ENCODE assay signal across 8 cellular contexts in the genomic region with DNA sequence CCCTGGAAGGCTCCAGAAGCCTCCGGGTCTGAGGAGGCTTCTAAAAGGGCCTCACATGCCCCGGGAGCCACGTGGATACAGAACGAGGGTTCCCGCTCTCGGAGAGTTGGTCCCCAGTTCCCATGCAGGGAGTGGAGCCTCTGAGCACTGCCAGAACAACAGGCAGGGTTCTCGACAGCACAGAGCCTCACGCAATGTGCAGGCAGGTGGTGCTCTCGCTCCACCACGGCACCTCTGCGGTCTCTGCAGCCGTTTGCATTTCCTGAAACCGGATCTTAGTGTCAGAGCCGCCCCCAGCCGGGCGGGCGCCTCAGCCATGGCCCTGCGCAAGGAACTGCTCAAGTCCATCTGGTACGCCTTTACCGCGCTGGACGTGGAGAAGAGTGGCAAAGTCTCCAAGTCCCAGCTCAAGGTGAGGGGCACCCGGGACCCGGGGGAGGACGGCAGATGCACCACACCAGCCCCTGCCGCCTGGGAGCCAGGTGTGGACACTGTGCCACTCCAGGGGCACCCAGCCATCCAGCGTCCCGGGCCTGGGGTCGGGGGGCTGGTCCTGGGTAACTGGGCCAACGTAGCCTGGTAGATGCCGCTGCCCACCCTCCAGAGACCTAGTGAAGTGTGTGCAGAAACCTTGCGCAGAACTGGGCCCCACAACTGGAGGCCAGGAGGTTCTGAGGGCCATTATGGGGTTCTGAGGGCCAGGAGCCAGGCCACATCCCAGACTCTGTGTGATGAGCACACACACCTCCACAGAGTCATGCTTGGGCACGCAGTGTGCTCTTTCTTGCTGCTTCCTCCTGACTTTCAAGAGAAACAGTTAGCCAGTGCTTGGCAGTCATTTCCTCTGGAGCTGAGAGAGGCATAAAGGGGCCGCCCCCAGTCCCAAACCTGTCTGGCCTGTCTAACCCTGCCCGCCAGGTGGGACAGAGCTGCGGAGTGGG. TPM values are rescaled to one million over a fixed set of nuclear protein-coding genes. Genes with fewer than 3 reads are reported as not detected.
DNase-seq lines count a peak whose midpoint lies in the region; ATAC-seq, FAIRE-seq and TF ChIP-seq lines count a peak whose summit lies in the region.

A gene with protein sequence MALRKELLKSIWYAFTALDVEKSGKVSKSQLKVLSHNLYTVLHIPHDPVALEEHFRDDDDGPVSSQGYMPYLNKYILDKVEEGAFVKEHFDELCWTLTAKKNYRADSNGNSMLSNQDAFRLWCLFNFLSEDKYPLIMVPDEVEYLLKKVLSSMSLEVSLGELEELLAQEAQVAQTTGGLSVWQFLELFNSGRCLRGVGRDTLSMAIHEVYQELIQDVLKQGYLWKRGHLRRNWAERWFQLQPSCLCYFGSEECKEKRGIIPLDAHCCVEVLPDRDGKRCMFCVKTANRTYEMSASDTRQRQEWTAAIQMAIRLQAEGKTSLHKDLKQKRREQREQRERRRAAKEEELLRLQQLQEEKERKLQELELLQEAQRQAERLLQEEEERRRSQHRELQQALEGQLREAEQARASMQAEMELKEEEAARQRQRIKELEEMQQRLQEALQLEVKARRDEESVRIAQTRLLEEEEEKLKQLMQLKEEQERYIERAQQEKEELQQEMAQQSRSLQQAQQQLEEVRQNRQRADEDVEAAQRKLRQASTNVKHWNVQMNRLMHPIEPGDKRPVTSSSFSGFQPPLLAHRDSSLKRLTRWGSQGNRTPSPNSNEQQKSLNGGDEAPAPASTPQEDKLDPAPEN (plus strand): TSS at position 278 of the 941 bp plus-strand sequence. CDS start 39 bp downstream, at position 317.

- H3K4me3 ChIP-seq in HCT116 (replicated peaks in 1 of 2; ENCODE audit: low read depth in 1 of 2, low read length in 2 of 2) (peak within 1 kb of the TSS; percentile 84 to 94), rectal smooth muscle tissue (ENCODE audit: low read length) (peak within 1 kb of the TSS; percentile 84)

- CTCF ChIA-PET in HCT116 (lab: Charles Lee) = interaction anchor here (1.0 to 3.8 kb wide), 7 partner anchors 31 to 440 kb away, joined by 3 to 46 read pairs (median 4); a partner anchor contains a TSS

- H3K4me3 Mint-ChIP-seq in activated naive CD8-positive, alpha-beta T cell = peak within 1 kb of the TSS; percentile 88

- H2AFZ ChIP-seq in HCT116 (ENCODE audit: low read depth, low read length, poor library complexity, severe bottlenecking) = no peak within 1 kb of the TSS

- peaks cover 4% of the 10 kb centered on the region for H3K36me3 Mint-ChIP-seq in activated naive CD8-positive, alpha-beta T cell

- peak within 1 kb of the TSS; percentile 90 for H3K27ac Mint-ChIP-seq in activated naive CD8-positive, alpha-beta T cell

- peaks cover 46% of the 10 kb centered on the region for H3K4me1 Mint-ChIP-seq in activated naive CD8-positive, alpha-beta T cell (ENCODE audit: low read depth)

- H3K27me3 ChIP-seq in HCT116 (ENCODE audit: insufficient read depth, low read length) (no peaks in the 10 kb centered on the region), rectal smooth muscle tissue (ENCODE audit: control insufficient read depth, insufficient read depth, low read length) (no peaks in the 10 kb centered on the region)

- H3K9me3 ChIP-seq in HCT116 (ENCODE audit: control insufficient read depth in 1 of 2, insufficient read depth in 1 of 2, low read depth in 1 of 2, low read length in 2 of 2) = no peaks in the 10 kb centered on the region

- ATAC-seq in HCT116 = peak; percentile 93
- ATAC-seq in left cardiac atrium = peak; percentile 87 to 93

- peaks cover 14 to 39% of the 10 kb centered on the region in 2 experiments for H3K4me1 ChIP-seq in HCT116 (ENCODE audit: control insufficient read depth in 1 of 2, insufficient read depth in 2 of 2, low read length in 2 of 2)
- no peaks in the 10 kb centered on the region for H3K4me1 ChIP-seq in rectal smooth muscle tissue (ENCODE audit: control insufficient read depth, insufficient read depth, low read length)

- H3K9ac ChIP-seq in HCT116 (ENCODE audit: low read length) = peak within 1 kb of the TSS; percentile 91
- peak within 1 kb of the TSS; percentile 70 for H3K9ac ChIP-seq in rectal smooth muscle tissue (ENCODE audit: low read length)

- no peaks in the 10 kb centered on the region for H3K9me3 Mint-ChIP-seq in activated naive CD8-positive, alpha-beta T cell (ENCODE audit: low read depth)

- peak within 1 kb of the TSS; percentile 90 for H3K4me2 ChIP-seq in HCT116 (ENCODE audit: low read length)

- peak; percentile 89 to 96 (median 89) for TF ChIP-seq CTCF in HCT116 (IDR thresholded peaks at IDR 0.05 in 2 of 3, conservative IDR thresholded peaks at IDR 0.05 in 1 of 3; ENCODE audit: borderline replicate concordance in 1 of 3, insufficient read depth in 1 of 3, low read depth in 2 of 3, low read length in 2 of 3)

- H3K27ac ChIP-seq in HCT116 (ENCODE audit: low read depth, low read length) (peak within 1 kb of the TSS; percentile 70), rectal smooth muscle tissue (ENCODE audit: low read depth, low read length) (no peak within 1 kb of the TSS)

- H3K36me3 ChIP-seq in HCT116 (ENCODE audit: control insufficient read depth in 1 of 2, insufficient read depth in 2 of 2, low read length in 2 of 2) = peaks cover 10% of the 10 kb centered on the region in 2 experiments; a peak in 3 of 4 replicates
- peaks cover 11% of the 10 kb centered on the region for H3K36me3 ChIP-seq in rectal smooth muscle tissue (ENCODE audit: control insufficient read depth, insufficient read depth, low read length)

- peak; percentile 100 for TF ChIP-seq RAD21 in HCT116 (IDR thresholded peaks at IDR 0.05; ENCODE audit: low read depth)

- peaks cover 17% of the 10 kb centered on the region; the same call in 1 of the 2 replicates for H3K79me2 ChIP-seq in HCT116 (ENCODE audit: insufficient read depth, low read length)

- DNase-seq in GM03348 (ENCODE audit: low spot score) = peak; percentile 66
- DNase-seq in HCT116 (ENCODE audit: low read depth, low spot score) = peak; percentile 81
- DNase-seq in MV-4-11 (lab: John Stamatoyannopoulos, UW) = peak; percentile 92
- peak; percentile 78 for DNase-seq in SKM-1 (lab: John Stamatoyannopoulos, UW; ENCODE audit: unreplicated experiment)
- peak; percentile 86 for DNase-seq in left cardiac atrium
- no peak for DNase-seq in RCC 7860 (ENCODE audit: low spot score)

- intact Hi-C loops in HCT116 (cut with micrococcal nuclease) = loop anchor here (1.0 to 2.0 kb wide), 4 partner anchors 45 to 439 kb away; a partner anchor contains a TSS
- intact Hi-C loops in left cardiac atrium (cut with DNase I) = loop anchor here (1.0 to 2.0 kb wide), 2 partner anchors 27 to 29 kb away; no protein-coding TSS in a partner anchor

- no peaks in the 10 kb centered on the region for H3K9me2 ChIP-seq in HCT116 (ENCODE audit: insufficient read depth)

- peak; percentile 53 for TF ChIP-seq POLR2A in HCT116 (IDR thresholded peaks at IDR 0.05; ENCODE audit: borderline replicate concordance, extremely low read depth, insufficient read depth, insufficient read length)

- no peak for FAIRE-seq in RCC 7860 (lab: Jason Lieb, UNC)

- RAD21 ChIA-PET in HCT116 (lab: Charles Lee; ENCODE audit: low non-redundant PET in 1 of 2, low total read pairs in 2 of 2, uncharacterized antibody in 2 of 2, unreplicated experiment in 2 of 2) = interaction anchor here (1.0 to 1.4 kb wide), 4 partner anchors 44 to 152 kb away, joined by 4 to 7 read pairs (median 5); a partner anchor contains a TSS

- POLR2A ChIA-PET in HCT116 (lab: Charles Lee) = interaction anchor here (1.2 kb wide), 1 partner anchor 173 kb away, joined by 3 read pairs; no protein-coding TSS in a partner anchor

- H4K20me1 ChIP-seq in HCT116 (ENCODE audit: insufficient read depth) = no peaks in the 10 kb centered on the region

- no peaks in the 10 kb centered on the region for H3K27me3 Mint-ChIP-seq in activated naive CD8-positive, alpha-beta T cell

- TSS peak; percentile 33 for BruUV-seq in HCT116 (replicated peaks; lab: Mats Ljungman, UMichigan)

TF ChIP-seq in HCT116, 20 proteins besides CTCF, POLR2A, EP300 and RAD21 (continues in another document):
- TF ChIP-seq SIN3A (IDR thresholded peaks at IDR 0.05; ENCODE audit: low read depth) (no peak; the same call in 1 of the 2 replicates), EGR1 (IDR thresholded peaks at IDR 0.05; ENCODE audit: low read depth) (peak; percentile 64), EZH2 (IDR thresholded peaks at IDR 0.05) (no peak), ELF1 (IDR thresholded peaks at IDR 0.05; ENCODE audit: borderline replicate concordance, low read depth) (peak; percentile 84; the same call in 1 of the 2 replicates), JUND (IDR thresholded peaks at IDR 0.05) (no peak), EZH2phosphoT487 (IDR thresholded peaks at IDR 0.05; ENCODE audit: borderline replicate concordance) (no peak), SRF (IDR thresholded peaks at IDR 0.05; ENCODE audit: low read depth) (no peak), POLR2AphosphoS5 (IDR thresholded peaks at IDR 0.05; ENCODE audit: low read depth, low read length) (peak; percentile 82), FOSL1 (IDR thresholded peaks at IDR 0.05; ENCODE audit: low read depth) (no peak), YY1 (IDR thresholded peaks at IDR 0.05; ENCODE audit: extremely low read depth, insufficient replicate concordance, low read depth, low read length) (peak; percentile 73), ZFX (IDR thresholded peaks at IDR 0.05) (peak; percentile 49)
- TF ChIP-seq, protein P1, sequence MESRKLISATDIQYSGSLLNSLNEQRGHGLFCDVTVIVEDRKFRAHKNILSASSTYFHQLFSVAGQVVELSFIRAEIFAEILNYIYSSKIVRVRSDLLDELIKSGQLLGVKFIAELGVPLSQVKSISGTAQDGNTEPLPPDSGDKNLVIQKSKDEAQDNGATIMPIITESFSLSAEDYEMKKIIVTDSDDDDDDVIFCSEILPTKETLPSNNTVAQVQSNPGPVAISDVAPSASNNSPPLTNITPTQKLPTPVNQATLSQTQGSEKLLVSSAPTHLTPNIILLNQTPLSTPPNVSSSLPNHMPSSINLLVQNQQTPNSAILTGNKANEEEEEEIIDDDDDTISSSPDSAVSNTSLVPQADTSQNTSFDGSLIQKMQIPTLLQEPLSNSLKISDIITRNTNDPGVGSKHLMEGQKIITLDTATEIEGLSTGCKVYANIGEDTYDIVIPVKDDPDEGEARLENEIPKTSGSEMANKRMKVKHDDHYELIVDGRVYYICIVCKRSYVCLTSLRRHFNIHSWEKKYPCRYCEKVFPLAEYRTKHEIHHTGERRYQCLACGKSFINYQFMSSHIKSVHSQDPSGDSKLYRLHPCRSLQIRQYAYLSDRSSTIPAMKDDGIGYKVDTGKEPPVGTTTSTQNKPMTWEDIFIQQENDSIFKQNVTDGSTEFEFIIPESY (IDR thresholded peaks at IDR 0.05; ENCODE audit: extremely low read depth, insufficient replicate concordance, low read length) = peak; percentile 77
- TF ChIP-seq, protein P2, sequence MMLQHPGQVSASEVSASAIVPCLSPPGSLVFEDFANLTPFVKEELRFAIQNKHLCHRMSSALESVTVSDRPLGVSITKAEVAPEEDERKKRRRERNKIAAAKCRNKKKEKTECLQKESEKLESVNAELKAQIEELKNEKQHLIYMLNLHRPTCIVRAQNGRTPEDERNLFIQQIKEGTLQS (IDR thresholded peaks at IDR 0.05) = no peak

RNA-seq across cellular contexts. Expression of the gene that starts here (rescaled TPM):
- total RNA-seq in HCT116 (2021; ENCODE audit: unreplicated experiment) = 40.4 TPM
- 43.4 and 50.8 TPM in 2 replicates for polyA plus RNA-seq in HCT116 (2012)
- total RNA-seq in left cardiac atrium = 1 to 10 TPM; 2.5 to 4.7 TPM
